ENCODE assay signal across 18 cellular contexts in genomic region chr18:74060511-74061028, GRCh38.
"Had no signal": no experiment of that assay in that cellular context is flagged by ENCODE, and none has a peak within 500 bp of the region (broad histone marks: within the 10 kb centered on the region; RNA-seq: fewer than 3 reads in every experiment).

No MANE protein-coding gene starts in this region.

- H3K4me3 ChIP-seq: gastroesophageal sphincter, left ventricle myocardium inferior, vagina had no signal

- H3K27me3 ChIP-seq: vagina had no signal

- H3K4me1 Mint-ChIP-seq: mesothelial cell of epicardium, natural killer cell had no signal

- H3K27ac Mint-ChIP-seq: activated naive CD4-positive, alpha-beta T cell treated with anti-CD3 and anti-CD28 coated beads, Interleukin-2, amount 50 U/mL, for 72 hours; brain; mesothelial cell of epicardium; natural killer cell had no signal

- H3K27ac ChIP-seq: epithelial cell of prostate, gastroesophageal sphincter, left ventricle myocardium inferior, neutrophil, parathyroid adenoma, vagina had no signal

- H3K27me3 Mint-ChIP-seq: brain had no signal

- H3K79me2 ChIP-seq: parathyroid adenoma had no signal

- H3K9me3 ChIP-seq: neutrophil, vagina had no signal

- H3K4me1 ChIP-seq: gastroesophageal sphincter, left ventricle myocardium inferior, parathyroid adenoma, vagina had no signal

- H3K36me3 Mint-ChIP-seq: brain, mesothelial cell of epicardium, natural killer cell had no signal

- H3K9ac ChIP-seq: parathyroid adenoma had no signal

- H3K36me3 ChIP-seq: gastroesophageal sphincter, left ventricle myocardium inferior, neutrophil, vagina had no signal

- ATAC-seq: activated naive CD4-positive, alpha-beta T cell treated with anti-CD3 and anti-CD28 coated beads, Interleukin-2, amount 50 U/mL, for 72 hours; gastroesophageal sphincter; natural killer cell; right cardiac atrium had no signal

- H2AFZ ChIP-seq: parathyroid adenoma had no signal

- H3K4me3 Mint-ChIP-seq: brain, mesothelial cell of epicardium, natural killer cell had no signal

- DNase-seq: activated CD4-positive, CD25-positive, alpha-beta regulatory T cell treated with anti-CD3 and anti-CD28 coated beads, Interleukin-2, amount 50 U/mL, for 72 hours; activated gamma-delta T cell treated with Interleukin-2 at 50 U/mL for 16 hours; activated T-cell treated with anti-CD3 and anti-CD28 coated beads, Interleukin-2, amount 50 U/mL, for 1 hour; aorta; hypothalamus; left ventricle myocardium inferior; natural killer cell; right cardiac atrium; stimulated activated CD4-positive, alpha-beta T cell treated with anti-CD3 and anti-CD28 coated beads, Interleukin-12 subunit alpha, Interleukin-12 subunit beta, amount 100 ng/mL, for 4 hours; trophoblast cell had no signal
